Comparison of ENCODE assay signal across 8 cellular contexts in the genomic region with DNA sequence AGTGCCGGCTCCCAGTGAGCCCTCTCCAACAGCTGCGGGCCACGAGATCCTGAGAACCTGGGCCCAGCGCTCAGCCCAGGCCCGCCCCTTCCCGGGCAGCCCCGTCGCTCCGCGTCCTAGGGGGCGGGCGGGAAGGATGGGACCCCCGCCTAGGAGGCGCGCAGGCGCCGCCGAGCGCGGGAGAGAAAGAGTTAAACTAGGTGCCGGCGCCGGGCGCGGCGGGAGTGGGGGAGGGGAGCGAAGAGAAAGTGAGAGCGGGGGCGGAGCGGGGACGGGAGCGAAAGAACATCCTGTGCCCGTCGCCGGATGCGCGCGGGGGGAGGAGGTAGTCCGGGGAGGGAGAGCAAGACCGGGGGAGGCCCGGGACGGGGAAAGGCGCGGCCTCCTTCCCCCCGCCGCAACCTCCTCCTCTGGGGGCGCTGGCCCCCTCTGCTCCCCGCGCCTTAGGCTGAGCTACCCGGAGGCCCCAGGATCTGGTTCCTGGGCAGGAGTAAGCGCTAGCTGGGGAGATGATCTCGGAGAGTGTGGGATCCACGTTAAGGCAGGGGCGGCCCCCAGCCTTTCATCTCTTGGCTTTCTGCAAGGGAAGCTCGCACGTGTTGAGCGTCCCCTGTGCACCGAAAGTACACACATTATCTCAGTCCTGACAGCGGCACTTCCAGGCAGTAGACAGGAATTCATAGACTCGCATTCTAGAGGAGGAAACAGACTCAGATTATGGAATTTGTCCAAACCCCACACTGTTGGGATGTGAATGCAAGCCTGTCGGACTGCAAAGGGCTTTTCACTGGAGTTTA. TPM values are rescaled to one million over a fixed set of nuclear protein-coding genes. Genes with fewer than 3 reads are reported as not detected.
DNase-seq lines count a peak whose midpoint lies in the region; ATAC-seq and TF ChIP-seq lines count a peak whose summit lies in the region.

No MANE protein-coding gene starts in this region.

- peak overlapping the region; percentile 49; the same call in 1 of the 2 replicates for H2AFZ ChIP-seq in OCI-LY7 (ENCODE audit: low read length)

- no peaks in the 10 kb centered on the region for H3K9me2 ChIP-seq in OCI-LY7 (ENCODE audit: insufficient read depth, low read length)

- intact Hi-C loops in OCI-LY7 (cut with micrococcal nuclease; ENCODE audit: unreplicated experiment), result loop anchor here (5.0 kb wide), 1 partner anchor 65 kb away; no protein-coding TSS in a partner anchor

- no peaks in the 10 kb centered on the region for H3K36me3 ChIP-seq in CD8-positive, alpha-beta memory T cell (ENCODE audit: insufficient read depth, low read length)
- H3K36me3 ChIP-seq in OCI-LY7 (ENCODE audit: insufficient read depth, low read length) (no peaks in the 10 kb centered on the region), esophagus (ENCODE audit: control insufficient read depth in 2 of 2, insufficient read depth in 2 of 2, low read length in 1 of 2) (no peaks in the 10 kb centered on the region), muscle layer of colon (ENCODE audit: insufficient read depth, low read length) (no peaks in the 10 kb centered on the region)

- POLR2A ChIA-PET in CD8-positive, alpha-beta memory T cell (lab: Charles Lee), result interaction anchor here (0.5 to 2.3 kb wide), 9 partner anchors 13 to 261 kb away, joined by 3 to 23 read pairs (median 4); a partner anchor contains a TSS
- POLR2A ChIA-PET in OCI-LY7 (lab: Charles Lee), result interaction anchor here (0.6 to 0.8 kb wide), 6 partner anchors 45 to 123 kb away, joined by 3 to 7 read pairs (median 4); no protein-coding TSS in a partner anchor

- H3K4me3 ChIP-seq in CD8-positive, alpha-beta memory T cell (ENCODE audit: low read length), result peak overlapping the region; percentile 80
- H3K4me3 ChIP-seq in OCI-LY7 (ENCODE audit: low read depth, low read length, poor library complexity, severe bottlenecking) (peak overlapping the region; percentile 76), esophagus (ENCODE audit: low read depth in 1 of 2, low read length in 2 of 2) (peak overlapping the region; percentile 53 to 62), muscle layer of colon (ENCODE audit: low read depth in 1 of 2, low read length in 2 of 2) (peak overlapping the region; percentile 80 to 81)

- peak; percentile 88 to 97 (median 92) for DNase-seq in CD8-positive, alpha-beta memory T cell
- peak; percentile 94 for DNase-seq in OCI-LY7 (ENCODE audit: low spot score)
- DNase-seq in activated T-cell treated with anti-CD3 and anti-CD28 coated beads, Interleukin-2, amount 50 U/mL, for 24 hours, result peak; percentile 96
- peak; percentile 97 for DNase-seq in stimulated activated CD8-positive, alpha-beta memory T cell treated with anti-CD3 and anti-CD28 coated beads, Interleukin-4, amount 100 ng/mL, for 48 hours

- peaks cover 5% of the 10 kb centered on the region; the same call in 1 of the 2 replicates for H3K79me2 ChIP-seq in OCI-LY7 (ENCODE audit: insufficient read depth, low read depth, low read length)

- H3K4me3 Mint-ChIP-seq in CD8-positive, alpha-beta memory T cell, result peak overlapping the region; percentile 84 to 94 (median 88)
- H3K4me3 Mint-ChIP-seq in activated T-cell treated with anti-CD3 and anti-CD28 coated beads, Interleukin-2, amount 50 U/mL, for 24 hours, result peak overlapping the region; percentile 84

- H3K4me2 ChIP-seq in OCI-LY7 (ENCODE audit: low read length), result peak overlapping the region; percentile 96

- peak overlapping the region; percentile 87 for H3K27ac ChIP-seq in CD8-positive, alpha-beta memory T cell (ENCODE audit: low read depth, low read length)
- H3K27ac ChIP-seq in OCI-LY7 (ENCODE audit: low read depth, low read length, poor library complexity, severe bottlenecking) (peak overlapping the region; percentile 96), esophagus (ENCODE audit: low read depth in 2 of 2, low read length in 1 of 2) (peak overlapping the region; percentile 98 to 100), muscle layer of colon (ENCODE audit: low read depth, low read length) (peak overlapping the region; percentile 99)

- H3K9me3 Mint-ChIP-seq in CD8-positive, alpha-beta memory T cell, result no peaks in the 10 kb centered on the region
- H3K9me3 Mint-ChIP-seq in activated T-cell treated with anti-CD3 and anti-CD28 coated beads, Interleukin-2, amount 50 U/mL, for 24 hours, result no peaks in the 10 kb centered on the region

- CTCF ChIA-PET in CD8-positive, alpha-beta memory T cell (lab: Charles Lee), result interaction anchor here (0.8 to 8.6 kb wide), 13 partner anchors 28 to 185 kb away, joined by 3 to 113 read pairs (median 4); no protein-coding TSS in a partner anchor
- CTCF ChIA-PET in OCI-LY7 (lab: Charles Lee; ENCODE audit: unreplicated experiment), result interaction anchor here (0.5 to 1.1 kb wide), 3 partner anchors 18 to 284 kb away, joined by 3 read pairs; no protein-coding TSS in a partner anchor

- H3K36me3 Mint-ChIP-seq in CD8-positive, alpha-beta memory T cell, result peaks cover 0 to 2% (median 0%) of the 10 kb centered on the region in 3 donors
- H3K36me3 Mint-ChIP-seq in activated T-cell treated with anti-CD3 and anti-CD28 coated beads, Interleukin-2, amount 50 U/mL, for 24 hours (ENCODE audit: low read depth), result no peaks in the 10 kb centered on the region

- peak; percentile 48; the same call in 1 of the 2 replicates for TF ChIP-seq CTCF in OCI-LY7 (conservative IDR thresholded peaks at IDR 0.05; ENCODE audit: low read length)

- H3K9ac ChIP-seq in muscle layer of colon (ENCODE audit: low read length), result peak overlapping the region; percentile 69

- ATAC-seq in GM19395 (IDR thresholded peaks at IDR 0.05; ENCODE audit: unreplicated experiment) (peak; percentile 37), HG03571 (IDR thresholded peaks at IDR 0.05; ENCODE audit: unreplicated experiment) (peak; percentile 36)

- H3K27me3 ChIP-seq in CD8-positive, alpha-beta memory T cell (ENCODE audit: insufficient read depth, low read length, poor library complexity, severe bottlenecking), result no peaks in the 10 kb centered on the region
- H3K27me3 ChIP-seq in esophagus (ENCODE audit: control insufficient read depth in 1 of 2, insufficient read depth in 2 of 2, low read length in 2 of 2) (no peaks in the 10 kb centered on the region), muscle layer of colon (ENCODE audit: control insufficient read depth in 1 of 2, insufficient read depth in 2 of 2, low read length in 2 of 2) (no peaks in the 10 kb centered on the region)

- H3K4me1 Mint-ChIP-seq in CD8-positive, alpha-beta memory T cell, result peaks cover 66 to 91% (median 74%) of the 10 kb centered on the region in 3 donors
- peaks cover 88% of the 10 kb centered on the region for H3K4me1 Mint-ChIP-seq in activated T-cell treated with anti-CD3 and anti-CD28 coated beads, Interleukin-2, amount 50 U/mL, for 24 hours (ENCODE audit: low read depth)

- BruUV-seq in OCI-LY7 (replicated peaks; lab: Mats Ljungman, UMichigan), result TSS peak; percentile 75

- WGBS in esophagus, 2 donors, result 0 to 1% methylated on average over 34 to 61 of the region's 61 CpGs

- H4K20me1 ChIP-seq in OCI-LY7 (ENCODE audit: insufficient read depth, low read length), result no peaks in the 10 kb centered on the region

- H3K9me3 ChIP-seq in CD8-positive, alpha-beta memory T cell (ENCODE audit: low read length), result no peaks in the 10 kb centered on the region
- H3K9me3 ChIP-seq in OCI-LY7 (ENCODE audit: low read length) (no peaks in the 10 kb centered on the region), esophagus (ENCODE audit: control insufficient read depth in 2 of 2, insufficient read depth in 1 of 2, low read depth in 1 of 2, low read length in 1 of 2) (no peaks in the 10 kb centered on the region), muscle layer of colon (ENCODE audit: low read length) (no peaks in the 10 kb centered on the region)

- H3K4me1 ChIP-seq in CD8-positive, alpha-beta memory T cell (ENCODE audit: insufficient read depth, low read length), result peaks cover 82% of the 10 kb centered on the region
- H3K4me1 ChIP-seq in OCI-LY7 (ENCODE audit: insufficient read depth, low read length, poor library complexity, severe bottlenecking), result peaks cover 71% of the 10 kb centered on the region
- H3K4me1 ChIP-seq in esophagus (ENCODE audit: control insufficient read depth in 2 of 2, insufficient read depth in 2 of 2, low read length in 1 of 2), result peaks cover 3 to 44% of the 10 kb centered on the region in 2 donors
- H3K4me1 ChIP-seq in muscle layer of colon (ENCODE audit: insufficient read depth, low read length), result peaks cover 55% of the 10 kb centered on the region

- peak overlapping the region; percentile 88 to 98 (median 96) for H3K27ac Mint-ChIP-seq in CD8-positive, alpha-beta memory T cell
- H3K27ac Mint-ChIP-seq in activated T-cell treated with anti-CD3 and anti-CD28 coated beads, Interleukin-2, amount 50 U/mL, for 24 hours, result peak overlapping the region; percentile 96

- peaks cover 0 to 4% of the 10 kb centered on the region in 2 donors for H3K27me3 Mint-ChIP-seq in CD8-positive, alpha-beta memory T cell
- no peaks in the 10 kb centered on the region for H3K27me3 Mint-ChIP-seq in activated T-cell treated with anti-CD3 and anti-CD28 coated beads, Interleukin-2, amount 50 U/mL, for 24 hours

RNA-seq across cellular contexts. Expression of a gene that starts 4.9 kb away (rescaled TPM):
- under 1 TPM; 0.37 to 0.38 TPM for total RNA-seq in CD8-positive, alpha-beta memory T cell
- polyA plus RNA-seq in CD8-positive, alpha-beta memory T cell, result 0.26 TPM
- 3.4 and 3.7 TPM in 2 replicates for total RNA-seq in OCI-LY7 (2014; rRNA removed; shearing (Covaris generic))
- 4.4 and 4.9 TPM in 2 replicates for total RNA-seq in OCI-LY7 (2022)
- under 1 TPM; 0.27 to 0.96 TPM for polyA plus RNA-seq in esophagus

RNA-seq across cellular contexts. Expression of a gene that starts 43.2 kb away (rescaled TPM):
- total RNA-seq in CD8-positive, alpha-beta memory T cell, result 10 to 100 TPM; 55.7 to 58.8 TPM
- 192 TPM for polyA plus RNA-seq in CD8-positive, alpha-beta memory T cell
- 42.5 and 43.2 TPM in 2 replicates for total RNA-seq in OCI-LY7 (2014; rRNA removed; shearing (Covaris generic))
- 79.1 and 81.4 TPM in 2 replicates for total RNA-seq in OCI-LY7 (2022)
- polyA plus RNA-seq in esophagus, result 10 to 100 TPM; 32.8 to 45.9 TPM

RNA-seq across cellular contexts. Expression of a gene that starts 44.5 kb away (rescaled TPM):
- total RNA-seq in CD8-positive, alpha-beta memory T cell, result not detected
- not detected for polyA plus RNA-seq in CD8-positive, alpha-beta memory T cell
- not detected in 2 replicates for total RNA-seq in OCI-LY7 (2014; rRNA removed; shearing (Covaris generic))
- not detected in 2 replicates for total RNA-seq in OCI-LY7 (2022)
- not detected for polyA plus RNA-seq in esophagus

RNA-seq across cellular contexts. Expression of a gene that starts 48.9 kb away (rescaled TPM):
- total RNA-seq in CD8-positive, alpha-beta memory T cell, result not detected
- polyA plus RNA-seq in CD8-positive, alpha-beta memory T cell, result not detected
- total RNA-seq in OCI-LY7 (2014; rRNA removed; shearing (Covaris generic)), result not detected in 2 replicates
- total RNA-seq in OCI-LY7 (2022), result not detected in 2 replicates
- polyA plus RNA-seq in esophagus, result not detected

Comparison
In these comparisons a context has a peak if more than half of its experiments do, and no peak if none do; other contexts are left out.
1. Peak in every context shown above with its lines: DNase-seq, ATAC-seq, H3K4me3 ChIP-seq and H3K27ac ChIP-seq.